In genomic region chr15:99502661-99503060, GRCh38 we compare ENCODE assay signal across 13 cellular contexts.
A peak's percentile ranks its signal among the peaks of the same experiment; 100 is the strongest.
DNase-seq lines count a peak whose midpoint lies in the region; ATAC-seq and TF ChIP-seq lines count a peak whose summit lies in the region.
"Had no signal": no experiment of that assay in that cellular context is flagged by ENCODE, and none has a peak within 500 bp of the region (broad histone marks: within the 10 kb centered on the region; RNA-seq: fewer than 3 reads in every experiment).

No MANE protein-coding gene starts in this region.

- H3K9ac ChIP-seq in endodermal cell (ENCODE audit: extremely low read depth, low read length, poor library complexity, severe bottlenecking): no peak overlapping the region

- no peaks in the 10 kb centered on the region for H3K4me1 Mint-ChIP-seq in endodermal cell

- WGBS in endodermal cell (ENCODE audit: insufficient coverage in 1 of 2, insufficient read length in 1 of 2), 2 experiments: 86 to 91% methylated on average over 5 of the region's 5 CpGs

- no peaks in the 10 kb centered on the region for H3K27me3 ChIP-seq in endodermal cell (ENCODE audit: control insufficient read depth, insufficient read depth, low read length, poor library complexity, severe bottlenecking)
- H3K27me3 ChIP-seq in gastrocnemius medialis: no peaks in the 10 kb centered on the region
- H3K27me3 ChIP-seq: Peyer's patch had no signal

- DNase-seq in endodermal cell: peak; percentile 31
- no peak for DNase-seq in LoVo (ENCODE audit: low spot score)
- DNase-seq in gastrocnemius medialis: no peak
- no peak for DNase-seq in left cardiac atrium
- DNase-seq: activated T-cell treated with anti-CD3 and anti-CD28 coated beads for 4 hours; CD4-positive, alpha-beta T cell; KG1; left ventricle myocardium inferior; NCI-H2081 treated with DMSO at 0.1 percent for 48 hours had no signal

- H3K36me3 Mint-ChIP-seq in endodermal cell (ENCODE audit: low read depth): no peaks in the 10 kb centered on the region

- TF ChIP-seq CTCF in endodermal cell (conservative IDR thresholded peaks at IDR 0.05) (no peak), gastrocnemius medialis (IDR thresholded peaks at IDR 0.05 in 4 of 5, conservative IDR thresholded peaks at IDR 0.05 in 1 of 5) (no peak)

- H3K9me3 ChIP-seq in endodermal cell (ENCODE audit: control insufficient read depth, low read length) (no peaks in the 10 kb centered on the region), gastrocnemius medialis (no peaks in the 10 kb centered on the region)
- H3K9me3 ChIP-seq: left ventricle myocardium inferior, Peyer's patch had no signal

- TF ChIP-seq POLR2A in gastrocnemius medialis (IDR thresholded peaks at IDR 0.05): no peak

- H3K4me3 ChIP-seq in endodermal cell (ENCODE audit: low read length) (no peak overlapping the region), gastrocnemius medialis (no peak overlapping the region)
- H3K4me3 ChIP-seq: left ventricle myocardium inferior, Peyer's patch had no signal

- H3K36me3 ChIP-seq in endodermal cell (ENCODE audit: control insufficient read depth, insufficient read depth, low read length) (no peaks in the 10 kb centered on the region), gastrocnemius medialis (no peaks in the 10 kb centered on the region)
- H3K36me3 ChIP-seq: left ventricle myocardium inferior, Peyer's patch had no signal

- H3K27ac ChIP-seq in endodermal cell (ENCODE audit: low read depth, low read length): no peak overlapping the region
- H3K27ac ChIP-seq in gastrocnemius medialis: no peak overlapping the region
- H3K27ac ChIP-seq: left ventricle myocardium inferior had no signal

- ATAC-seq in GM18508 (IDR thresholded peaks at IDR 0.05; ENCODE audit: insufficient read depth, unreplicated experiment) (peak; percentile 0), GM21529 (IDR thresholded peaks at IDR 0.05; ENCODE audit: unreplicated experiment) (peak; percentile 9), HG03097 (IDR thresholded peaks at IDR 0.05; ENCODE audit: low FRiP score, unreplicated experiment) (peak; percentile 9), gastrocnemius medialis (no peak), left cardiac atrium (no peak)

- intact Hi-C loops in gastrocnemius medialis (cut with DNase I; ENCODE audit: low total_unique reads) (loop anchor here (10.0 kb wide), 1 partner anchor 48 kb away; no protein-coding TSS in a partner anchor), left cardiac atrium (cut with DNase I) (loop anchor here in 1 of 2 donors (10.0 kb wide), 1 partner anchor 98 kb away; no protein-coding TSS in a partner anchor)

- H3K4me3 Mint-ChIP-seq in endodermal cell: no peak overlapping the region
- H3K4me3 Mint-ChIP-seq: CD4-positive, alpha-beta T cell had no signal

- H3K9me3 Mint-ChIP-seq in endodermal cell: no peaks in the 10 kb centered on the region
- H3K9me3 Mint-ChIP-seq: CD4-positive, alpha-beta T cell had no signal

- in situ Hi-C loops in gastrocnemius medialis (cut with MboI; ENCODE audit: low sequenced_read_pairs in 4 of 4): no loop called here

- no peak overlapping the region for H3K27ac Mint-ChIP-seq in endodermal cell
- H3K27ac Mint-ChIP-seq: CD4-positive, alpha-beta T cell had no signal

- no peaks in the 10 kb centered on the region for H3K4me1 ChIP-seq in endodermal cell (ENCODE audit: control insufficient read depth, insufficient read depth, low read length)
- H3K4me1 ChIP-seq in gastrocnemius medialis: peaks cover 24 to 27% of the 10 kb centered on the region in 2 donors

- H3K27me3 Mint-ChIP-seq in endodermal cell (ENCODE audit: insufficient read depth): no peaks in the 10 kb centered on the region
- H3K27me3 Mint-ChIP-seq: CD4-positive, alpha-beta T cell had no signal

Comparison
In these comparisons a context has a peak if more than half of its experiments do, and no peak if none do; other contexts are left out.
1. ATAC-seq: peak in GM18508 (single experiment), GM21529 (single experiment) and HG03097 (single experiment); none in gastrocnemius medialis (0 of 2) and left cardiac atrium (0 of 2).